Comparison of ENCODE assay signal across 12 cellular contexts in genomic region chr2:54574860-54575247, GRCh38.
A peak's percentile ranks its signal among the peaks of the same experiment; 100 is the strongest.
DNase-seq lines count a peak whose midpoint lies in the region; ATAC-seq, FAIRE-seq and TF ChIP-seq lines count a peak whose summit lies in the region.
"Had no signal": no experiment of that assay in that cellular context is flagged by ENCODE, and none has a peak within 500 bp of the region (broad histone marks: within the 10 kb centered on the region; RNA-seq: fewer than 3 reads in every experiment).

No MANE protein-coding gene starts in this region.

- H3K4me2 ChIP-seq in IMR-90 (ENCODE audit: low read depth, low read length) (no peak overlapping the region), astrocyte (ENCODE audit: low read length) (no peak overlapping the region), MM.1S (ENCODE audit: low read depth, low read length) (no peak overlapping the region)

- H3K56ac ChIP-seq in IMR-90 (ENCODE audit: extremely low read depth, insufficient read depth, low read length), result no peak overlapping the region

- no peak for TF ChIP-seq RAD21 in IMR-90 (IDR thresholded peaks at IDR 0.05; ENCODE audit: low read length)

- ATAC-seq in IMR-90 (ENCODE audit: low read depth) (no peak), GM18870 (IDR thresholded peaks at IDR 0.05; ENCODE audit: unreplicated experiment) (no peak)

- no peak overlapping the region for H2BK5ac ChIP-seq in IMR-90 (ENCODE audit: low read depth, low read length, poor library complexity, severe bottlenecking)

- no TSS peak for BruUV-seq in IMR-90 (replicated peaks; lab: Mats Ljungman, UMichigan)

- FAIRE-seq in astrocyte (lab: Jason Lieb, UNC), result no peak

- H3K27ac ChIP-seq in ACC112 (ENCODE audit: low read depth, low read length) (peak overlapping the region; percentile 100), IMR-90 (ENCODE audit: insufficient read depth, low read length) (no peak overlapping the region), astrocyte (ENCODE audit: low read depth, low read length) (peak overlapping the region; percentile 99), muscle layer of duodenum (ENCODE audit: low read length) (peak overlapping the region; percentile 96), MM.1S (ENCODE audit: low read length) (no peak overlapping the region)

- H3K36me3 Mint-ChIP-seq in astrocyte (ENCODE audit: low read depth, unreplicated experiment), result peaks cover 17% of the 10 kb centered on the region

- H2BK120ac ChIP-seq in IMR-90 (ENCODE audit: low read depth, low read length), result no peak overlapping the region; the same call in 1 of the 2 replicates

- intact Hi-C loops in IMR-90 (cut with micrococcal nuclease), result loop anchor here (5.0 kb wide), 1 partner anchor 243 kb away; a partner anchor contains a TSS

- no peak overlapping the region for H2AK5ac ChIP-seq in IMR-90 (ENCODE audit: low read depth, low read length)

- CTCF ChIA-PET in IMR-90 (lab: Yijun Ruan, JAX), result interaction anchor here (0.6 kb wide), 1 partner anchor 411 kb away, joined by 8 read pairs; no protein-coding TSS in a partner anchor

- H3K27me3 ChIP-seq in ACC112 (ENCODE audit: insufficient read depth, low read length) (no peaks in the 10 kb centered on the region), IMR-90 (ENCODE audit: control insufficient read depth, insufficient read depth, low read length) (no peaks in the 10 kb centered on the region), astrocyte (ENCODE audit: insufficient read depth, low read length) (no peaks in the 10 kb centered on the region), muscle layer of duodenum (ENCODE audit: low read depth, low read length) (no peaks in the 10 kb centered on the region), MM.1S (replicated peaks; ENCODE audit: insufficient read depth, low read length) (no peaks in the 10 kb centered on the region)

- no peak overlapping the region for H4K8ac ChIP-seq in IMR-90 (ENCODE audit: low read depth in 2 of 2, low read length in 2 of 2)

- peaks cover 43% of the 10 kb centered on the region; the same call in 1 of the 2 replicates for H4K20me1 ChIP-seq in IMR-90 (ENCODE audit: insufficient read depth, low read length)
- peaks cover 26% of the 10 kb centered on the region for H4K20me1 ChIP-seq in astrocyte (ENCODE audit: insufficient read depth, low read length)
- H4K20me1 ChIP-seq in MM.1S (ENCODE audit: insufficient read depth, low read length), result peaks cover 13% of the 10 kb centered on the region

- peaks cover 55 to 86% of the 10 kb centered on the region in 2 experiments for H3K79me1 ChIP-seq in IMR-90 (ENCODE audit: low read depth in 1 of 2, low read length in 2 of 2)

- H3K4me1 ChIP-seq in ACC112 (ENCODE audit: control insufficient read depth, insufficient read depth, low read length, unreplicated experiment) (peaks cover 86% of the 10 kb centered on the region), IMR-90 (ENCODE audit: control insufficient read depth, insufficient read depth, low read length) (peaks cover 39% of the 10 kb centered on the region), astrocyte (ENCODE audit: insufficient read depth, low read length) (peaks cover 78% of the 10 kb centered on the region), muscle layer of duodenum (ENCODE audit: control insufficient read depth in 1 of 2, insufficient read depth in 2 of 2, low read length in 2 of 2) (peaks cover 74 to 81% of the 10 kb centered on the region in 2 donors), MM.1S (ENCODE audit: low read length) (peaks cover 87% of the 10 kb centered on the region)

- H3K36me3 ChIP-seq in ACC112 (ENCODE audit: insufficient read depth, low read length) (no peaks in the 10 kb centered on the region), IMR-90 (ENCODE audit: control insufficient read depth, insufficient read depth, low read length) (peaks cover 1% of the 10 kb centered on the region; the same call in 1 of the 2 replicates), astrocyte (ENCODE audit: insufficient read depth, low read length) (peaks cover 9% of the 10 kb centered on the region), muscle layer of duodenum (ENCODE audit: control insufficient read depth in 1 of 2, insufficient read depth in 2 of 2, low read length in 2 of 2) (no peaks in the 10 kb centered on the region), MM.1S (replicated peaks; ENCODE audit: insufficient read depth, low read length) (no peaks in the 10 kb centered on the region)

- H3K4me1 Mint-ChIP-seq in astrocyte (ENCODE audit: low read depth, unreplicated experiment), result peaks cover 82% of the 10 kb centered on the region

- H3K79me2 ChIP-seq in ACC112 (ENCODE audit: control insufficient read depth, insufficient read depth, low read length, unreplicated experiment), result peaks cover 87% of the 10 kb centered on the region
- H3K79me2 ChIP-seq in astrocyte (ENCODE audit: insufficient read depth, low read length), result peaks cover 83% of the 10 kb centered on the region
- H3K79me2 ChIP-seq in MM.1S (ENCODE audit: low read length), result peaks cover 100% of the 10 kb centered on the region

- H3K14ac ChIP-seq in IMR-90 (replicated peaks; ENCODE audit: low read depth, low read length), result peak overlapping the region; percentile 54; the same call in 1 of the 2 replicates

- peak overlapping the region; percentile 12 for H3K4me3 Mint-ChIP-seq in astrocyte (ENCODE audit: unreplicated experiment)

- H3K4ac ChIP-seq in IMR-90 (ENCODE audit: low read depth, low read length), result peak overlapping the region; percentile 29; the same call in 1 of the 2 replicates

- 0 out of 2 replicates have a peak overlapping the region, but pooled peaks have one; percentile 66 for H3K23ac ChIP-seq in IMR-90 (ENCODE audit: low read depth, low read length)

- POLR2A ChIA-PET in IMR-90 (lab: Charles Lee; ENCODE audit: unreplicated experiment), result no interaction called here

- peaks cover 39% of the 10 kb centered on the region for H3F3A ChIP-seq in MM.1S (ENCODE audit: insufficient read depth, low read length)

- peak overlapping the region; percentile 79 for H3K27ac Mint-ChIP-seq in astrocyte (ENCODE audit: unreplicated experiment)

- H4K5ac ChIP-seq in IMR-90 (ENCODE audit: low read depth, low read length), result no peak overlapping the region

- TF ChIP-seq CTCF in IMR-90 (conservative IDR thresholded peaks at IDR 0.05; ENCODE audit: low read depth, low read length) (no peak), astrocyte (IDR thresholded peaks at IDR 0.05; ENCODE audit: insufficient read depth, low read depth, low read length) (no peak), MM.1S (IDR thresholded peaks at IDR 0.05; ENCODE audit: low read length) (no peak)

- no peak overlapping the region for H2AK9ac ChIP-seq in IMR-90 (replicated peaks; ENCODE audit: low read depth, low read length, poor library complexity)

- H3K9me2 ChIP-seq in MM.1S (replicated peaks; ENCODE audit: insufficient read depth, low read length), result no peaks in the 10 kb centered on the region

- WGBS in IMR-90 (ENCODE audit: extremely low coverage in 2 of 2, insufficient read length in 1 of 2), 2 experiments, result no CpG with 5 or more reads among the region's 5 CpGs

- dilution Hi-C loops in IMR-90 (cut with HindIII; ENCODE audit: low sequenced_read_pairs, unreplicated experiment), result no loop called here

- no peak overlapping the region for H2BK15ac ChIP-seq in IMR-90 (ENCODE audit: low read depth, low read length)

- no peaks in the 10 kb centered on the region for H3K9me3 Mint-ChIP-seq in astrocyte (ENCODE audit: unreplicated experiment)

- H3K18ac ChIP-seq in IMR-90 (ENCODE audit: low read depth, low read length), result no peak overlapping the region

- no peak for DNase-seq in IMR-90
- DNase-seq in astrocyte (ENCODE audit: low read depth), result no peak
- DNase-seq in MM.1S, result no peak
- DNase-seq in NCI-H1436 (lab: John Stamatoyannopoulos, UW), result no peak
- no peak for DNase-seq in NCI-H2107 (lab: John Stamatoyannopoulos, UW)
- DNase-seq: cerebellar nuclear complex, hypothalamus, NCI-H1092, occipital lobe had no signal

- H3K9me3 ChIP-seq in IMR-90 (ENCODE audit: control insufficient read depth, insufficient read depth, low read length) (no peaks in the 10 kb centered on the region), astrocyte (ENCODE audit: insufficient read depth, low read depth, low read length) (no peaks in the 10 kb centered on the region), muscle layer of duodenum (ENCODE audit: control insufficient read depth in 1 of 2, low read length in 2 of 2) (no peaks in the 10 kb centered on the region), MM.1S (replicated peaks; ENCODE audit: insufficient read depth, low read length) (no peaks in the 10 kb centered on the region)

- H2BK20ac ChIP-seq in IMR-90 (ENCODE audit: low read depth, low read length), result 0 out of 2 replicates have a peak overlapping the region, but pooled peaks have one; percentile 2

- no peak for TF ChIP-seq POLR2A in IMR-90 (IDR thresholded peaks at IDR 0.05; ENCODE audit: low read depth, low read length)

- H2AFZ ChIP-seq in ACC112 (ENCODE audit: low read length, unreplicated experiment), result no peak overlapping the region
- no peak overlapping the region for H2AFZ ChIP-seq in IMR-90 (replicated peaks; ENCODE audit: low read length, poor library complexity)
- H2AFZ ChIP-seq in astrocyte (ENCODE audit: low read depth, low read length), result no peak overlapping the region
- H2AFZ ChIP-seq in MM.1S (ENCODE audit: low read length), result no peak overlapping the region

- no peaks in the 10 kb centered on the region for H3K27me3 Mint-ChIP-seq in astrocyte (ENCODE audit: low read depth, unreplicated experiment)

- H3K9ac ChIP-seq in IMR-90 (ENCODE audit: low read depth, low read length) (no peak overlapping the region), astrocyte (ENCODE audit: low read length) (no peak overlapping the region), MM.1S (ENCODE audit: low read length) (no peak overlapping the region)

- H3K4me3 ChIP-seq in ACC112 (ENCODE audit: low read depth, low read length) (no peak overlapping the region), IMR-90 (ENCODE audit: insufficient read depth, low read depth, low read length) (no peak overlapping the region), astrocyte (ENCODE audit: insufficient read depth, low read depth, low read length) (no peak overlapping the region), muscle layer of duodenum (ENCODE audit: low read depth in 1 of 2, low read length in 2 of 2) (no peak overlapping the region), MM.1S (ENCODE audit: low read length) (no peak overlapping the region)

- in situ Hi-C loops in IMR-90 (cut with MboI; ENCODE audit: low sequenced_read_pairs), result no loop called here

- no peak overlapping the region for H4K91ac ChIP-seq in IMR-90 (ENCODE audit: insufficient read depth, low read depth, low read length)

- H3K9me1 ChIP-seq in IMR-90 (ENCODE audit: insufficient read depth, low read length), result peaks cover 44% of the 10 kb centered on the region

TF ChIP-seq in IMR-90, 13 proteins besides CTCF, POLR2A, EP300 and RAD21 (continues in another document):
- TF ChIP-seq USF2 (IDR thresholded peaks at IDR 0.05; ENCODE audit: low read depth, low read length) (no peak), FOS (IDR thresholded peaks at IDR 0.05; ENCODE audit: low read depth, low read length) (no peak)

Comparison
In these comparisons a context has a peak if more than half of its experiments do, and no peak if none do; other contexts are left out.
1. H3K27ac ChIP-seq: peak in ACC112 (single experiment), astrocyte (single experiment) and muscle layer of duodenum (single experiment); none in IMR-90 (single experiment) and MM.1S (single experiment).